8 cellular contexts compared by ENCODE assay signal in genomic region chr20:31682927-31683326, GRCh38. TPM values are rescaled to one million over a fixed set of nuclear protein-coding genes. Genes with fewer than 3 reads are reported as not detected.
DNase-seq lines count a peak whose midpoint lies in the region; ATAC-seq and TF ChIP-seq lines count a peak whose summit lies in the region.

No MANE protein-coding gene starts in this region.

- no peaks in the 10 kb centered on the region for H3K27me3 Mint-ChIP-seq in activated T-cell treated with anti-CD3 and anti-CD28 coated beads, Interleukin-2, amount 50 U/mL, for 72 hours (ENCODE audit: low read depth)

- H3K27ac Mint-ChIP-seq in activated T-cell treated with anti-CD3 and anti-CD28 coated beads, Interleukin-2, amount 50 U/mL, for 72 hours = peak overlapping the region; percentile 91
- H3K27ac Mint-ChIP-seq in stimulated activated effector memory CD8-positive, alpha-beta T cell treated with anti-CD3 and anti-CD28 coated beads, Interleukin-12 subunit alpha, Interleukin-12 subunit beta, amount 100 ng/mL, for 72 hours = peak overlapping the region; percentile 99

- intact Hi-C loops in ascending aorta (cut with DNase I) = no loop called here

- no peaks in the 10 kb centered on the region for H4K20me1 ChIP-seq in OCI-LY1 (ENCODE audit: insufficient read depth, low read length)

- no peaks in the 10 kb centered on the region for H3K9me2 ChIP-seq in OCI-LY1 (ENCODE audit: low read depth, low read length)

- H3K79me2 ChIP-seq in OCI-LY1 (ENCODE audit: insufficient read depth, low read length) = 0 out of 2 replicates have a peak, but pooled peaks cover 4% of the 10 kb centered on the region

- H3K9me3 ChIP-seq in OCI-LY1 (ENCODE audit: low read length) (no peaks in the 10 kb centered on the region), ascending aorta (no peaks in the 10 kb centered on the region)

- TF ChIP-seq CTCF in OCI-LY1 (IDR thresholded peaks at IDR 0.05; ENCODE audit: low read length) (no peak), ascending aorta (IDR thresholded peaks at IDR 0.05) (no peak)

- H3K36me3 Mint-ChIP-seq in activated T-cell treated with anti-CD3 and anti-CD28 coated beads, Interleukin-2, amount 50 U/mL, for 72 hours (ENCODE audit: insufficient read depth in 2 of 2) = peaks cover 17 to 44% of the 10 kb centered on the region in 2 donors
- peaks cover 100% of the 10 kb centered on the region for H3K36me3 Mint-ChIP-seq in stimulated activated effector memory CD8-positive, alpha-beta T cell treated with anti-CD3 and anti-CD28 coated beads, Interleukin-12 subunit alpha, Interleukin-12 subunit beta, amount 100 ng/mL, for 72 hours

- H3K36me3 ChIP-seq in OCI-LY1 (ENCODE audit: insufficient read depth, low read length) (peaks cover 28% of the 10 kb centered on the region; the same call in 1 of the 2 replicates), ascending aorta (peaks cover 4 to 34% of the 10 kb centered on the region in 2 donors)

- H3K4me3 ChIP-seq in OCI-LY1 (ENCODE audit: low read depth, low read length, poor library complexity, severe bottlenecking) (no peak overlapping the region), ascending aorta (no peak overlapping the region)

- peaks cover 98% of the 10 kb centered on the region for H3K4me1 Mint-ChIP-seq in activated T-cell treated with anti-CD3 and anti-CD28 coated beads, Interleukin-2, amount 50 U/mL, for 72 hours (ENCODE audit: low read depth)
- H3K4me1 Mint-ChIP-seq in stimulated activated effector memory CD8-positive, alpha-beta T cell treated with anti-CD3 and anti-CD28 coated beads, Interleukin-12 subunit alpha, Interleukin-12 subunit beta, amount 100 ng/mL, for 72 hours = peaks cover 89% of the 10 kb centered on the region

- H3K27me3 ChIP-seq in OCI-LY1 (ENCODE audit: insufficient read depth, low read length) (no peaks in the 10 kb centered on the region), ascending aorta (no peaks in the 10 kb centered on the region)

- H3K4me3 Mint-ChIP-seq in activated T-cell treated with anti-CD3 and anti-CD28 coated beads, Interleukin-2, amount 50 U/mL, for 72 hours = peak overlapping the region in 1 of 2 donors; percentile 21
- peak overlapping the region; percentile 61 for H3K4me3 Mint-ChIP-seq in stimulated activated effector memory CD8-positive, alpha-beta T cell treated with anti-CD3 and anti-CD28 coated beads, Interleukin-12 subunit alpha, Interleukin-12 subunit beta, amount 100 ng/mL, for 72 hours

- no peak for DNase-seq in activated T-cell treated with anti-CD3 and anti-CD28 coated beads, Interleukin-2, amount 50 U/mL, for 72 hours
- no peak for DNase-seq in activated T-cell treated with anti-CD3 and anti-CD28 coated beads, Interleukin-2, amount 50 U/mL, for 1 hour
- DNase-seq in ascending aorta (ENCODE audit: low spot score in 2 of 2) = no peak
- DNase-seq in stimulated activated effector memory CD8-positive, alpha-beta T cell treated with anti-CD3 and anti-CD28 coated beads, Interleukin-12 subunit alpha, Interleukin-12 subunit beta, amount 100 ng/mL, for 72 hours (ENCODE audit: low spot score in 2 of 2) = no peak
- DNase-seq in middle frontal gyrus (ENCODE audit: extremely low spot score, low spot score) = no peak
- no peak for DNase-seq in G401 (ENCODE audit: low spot score)

- 0 out of 2 replicates have a peak, but pooled peaks cover 3% of the 10 kb centered on the region for H3F3A ChIP-seq in OCI-LY1 (ENCODE audit: insufficient read depth, low read length)

- no peak for ATAC-seq in activated T-cell treated with anti-CD3 and anti-CD28 coated beads, Interleukin-2, amount 50 U/mL, for 72 hours (replicated peaks in 1 of 2)
- no peak for ATAC-seq in stimulated activated effector memory CD8-positive, alpha-beta T cell treated with anti-CD3 and anti-CD28 coated beads, Interleukin-12 subunit alpha, Interleukin-12 subunit beta, amount 100 ng/mL, for 72 hours
- ATAC-seq in HG02571 (IDR thresholded peaks at IDR 0.05; ENCODE audit: unreplicated experiment) = no peak

- no peak overlapping the region; the same call in 1 of the 2 replicates for H3K9ac ChIP-seq in OCI-LY1 (ENCODE audit: low read length)

- H2AFZ ChIP-seq in OCI-LY1 (ENCODE audit: low read length) = no peak overlapping the region

- H3K4me2 ChIP-seq in OCI-LY1 (ENCODE audit: low read length) = no peak overlapping the region

- H3K27ac ChIP-seq in OCI-LY1 (ENCODE audit: low read depth, low read length, poor library complexity, severe bottlenecking) = peak overlapping the region; percentile 100
- H3K27ac ChIP-seq in ascending aorta = peak overlapping the region; percentile 50 to 65

- H3K4me1 ChIP-seq in OCI-LY1 (ENCODE audit: insufficient read depth, low read length, severe bottlenecking) (peaks cover 78% of the 10 kb centered on the region), ascending aorta (peaks cover 14 to 56% of the 10 kb centered on the region in 2 donors)

- no peaks in the 10 kb centered on the region for H3K9me3 Mint-ChIP-seq in activated T-cell treated with anti-CD3 and anti-CD28 coated beads, Interleukin-2, amount 50 U/mL, for 72 hours
- no peaks in the 10 kb centered on the region for H3K9me3 Mint-ChIP-seq in stimulated activated effector memory CD8-positive, alpha-beta T cell treated with anti-CD3 and anti-CD28 coated beads, Interleukin-12 subunit alpha, Interleukin-12 subunit beta, amount 100 ng/mL, for 72 hours

- in situ Hi-C loops in G401 (cut with HindIII; ENCODE audit: low sequenced_read_pairs) = no loop called here

RNA-seq across cellular contexts. Expression of gene BCL2L1, which starts 39.7 kb away (rescaled TPM):
- 100 to 1,000 TPM; 120 to 152 TPM for total RNA-seq in activated T-cell treated with anti-CD3 and anti-CD28 coated beads, Interleukin-2, amount 50 U/mL, for 72 hours
- total RNA-seq in ascending aorta = 200 TPM
- 104 and 109 TPM in 2 replicates for total RNA-seq in G401 (2014; rRNA removed; shearing (Covaris generic))

RNA-seq across cellular contexts. Expression of gene COX4I2, which starts 45.2 kb away (rescaled TPM):
- not detected for total RNA-seq in activated T-cell treated with anti-CD3 and anti-CD28 coated beads, Interleukin-2, amount 50 U/mL, for 72 hours
- total RNA-seq in ascending aorta = 61.4 TPM
- total RNA-seq in G401 (2014; rRNA removed; shearing (Covaris generic)) = not detected in 2 replicates

RNA-seq across cellular contexts. Expression of gene TPX2, which starts 56.2 kb away (rescaled TPM):
- 100 to 1,000 TPM; 114 to 132 TPM for total RNA-seq in activated T-cell treated with anti-CD3 and anti-CD28 coated beads, Interleukin-2, amount 50 U/mL, for 72 hours
- not detected for total RNA-seq in ascending aorta
- 94.2 and 155 TPM in 2 replicates for total RNA-seq in G401 (2014; rRNA removed; shearing (Covaris generic))

Comparison
In these comparisons a context has a peak if more than half of its experiments do, and no peak if none do; other contexts are left out.
1. RNA of gene COX4I2, which starts 45.2 kb away (total RNA-seq): 61.4 TPM in ascending aorta (single experiment); not detected in activated T-cell treated with anti-CD3 and anti-CD28 coated beads, Interleukin-2, amount 50 U/mL, for 72 hours and not detected in G401; every median in the first group is over 10 times any median in the second.
2. RNA of gene TPX2, which starts 56.2 kb away (total RNA-seq): 94.2 to 155 TPM in G401 and 114 to 132 TPM in activated T-cell treated with anti-CD3 and anti-CD28 coated beads, Interleukin-2, amount 50 U/mL, for 72 hours; not detected in ascending aorta (single experiment); every median in the first group is over 10 times any median in the second.